In genomic region chr9:72193478-72193881, GRCh38 we compare ENCODE assay signal across 1 cellular context.
TF ChIP-seq lines count a peak whose summit lies in the region.

No MANE protein-coding gene starts in this region.

TF ChIP-seq in GM12878, 131 proteins besides CTCF, POLR2A, EP300 and RAD21 (continued from another document):
- TF ChIP-seq BMI1 (IDR thresholded peaks at IDR 0.05; ENCODE audit: borderline replicate concordance) (no peak), NR2F1 (conservative IDR thresholded peaks at IDR 0.05) (peak; percentile 42; the same call in 1 of the 2 replicates), ZNF217 (IDR thresholded peaks at IDR 0.05) (0 out of 2 replicates have a peak, but pooled peaks have one; percentile 22), IKZF1 (conservative IDR thresholded peaks at IDR 0.05) (peak; percentile 79), ETV6 (conservative IDR thresholded peaks at IDR 0.05 in 1 of 2, IDR thresholded peaks at IDR 0.05 in 1 of 2; ENCODE audit: borderline replicate concordance in 1 of 2, low read depth in 1 of 2) (no peak), BCL11A (IDR thresholded peaks at IDR 0.05; ENCODE audit: low read depth, low read length) (0 out of 2 replicates have a peak, but pooled peaks have one; percentile 26), MLLT1 (IDR thresholded peaks at IDR 0.05) (peak; percentile 51; the same call in 1 of the 2 replicates), EZH2 (IDR thresholded peaks at IDR 0.05; ENCODE audit: borderline replicate concordance, control insufficient read depth, low read depth, low read length) (no peak), NBN (IDR thresholded peaks at IDR 0.05) (peak; percentile 60; the same call in 1 of the 2 replicates), IKZF2 (IDR thresholded peaks at IDR 0.05) (peak; percentile 60 to 64; a peak in 2 of 4 replicates), MTA2 (IDR thresholded peaks at IDR 0.05; ENCODE audit: low read depth) (peak; percentile 64; the same call in 1 of the 2 replicates), SP1 (IDR thresholded peaks at IDR 0.05; ENCODE audit: low read depth, low read length) (no peak), SPI1 (IDR thresholded peaks at IDR 0.05; ENCODE audit: borderline replicate concordance, insufficient read depth, low read depth, low read length) (no peak), EGR1 (IDR thresholded peaks at IDR 0.05; ENCODE audit: borderline replicate concordance in 1 of 2, low read depth in 2 of 2, low read length in 2 of 2) (no peak), ESRRA (IDR thresholded peaks at IDR 0.05; ENCODE audit: low read length) (no peak), RBBP5 (conservative IDR thresholded peaks at IDR 0.05) (no peak), MYC (IDR thresholded peaks at IDR 0.05; ENCODE audit: insufficient read depth, insufficient read length, insufficient replicate concordance, low read length, severe bottlenecking) (no peak), E4F1 (IDR thresholded peaks at IDR 0.05; ENCODE audit: borderline replicate concordance, partially characterized antibody) (no peak), ZNF207 (IDR thresholded peaks at IDR 0.05; ENCODE audit: borderline replicate concordance) (no peak), GABPA (IDR thresholded peaks at IDR 0.05; ENCODE audit: low read depth) (no peak), PKNOX1 (IDR thresholded peaks at IDR 0.05) (peak; percentile 54), NFXL1 (IDR thresholded peaks at IDR 0.05; ENCODE audit: borderline replicate concordance) (no peak), POLR2AphosphoS2 (IDR thresholded peaks at IDR 0.05; ENCODE audit: low read depth, low read length) (no peak), SUPT20H (IDR thresholded peaks at IDR 0.05; ENCODE audit: borderline replicate concordance, control insufficient read depth, low read depth, low read length) (no peak), RUNX3 (IDR thresholded peaks at IDR 0.05; ENCODE audit: low read length) (no peak; the same call in none of the 2 replicates), JUND (IDR thresholded peaks at IDR 0.05; ENCODE audit: low read depth, low read length) (no peak), RAD51 (IDR thresholded peaks at IDR 0.05) (no peak; the same call in 1 of the 2 replicates), MTA3 (IDR thresholded peaks at IDR 0.05; ENCODE audit: borderline replicate concordance, low read length) (no peak), CBX5 (IDR thresholded peaks at IDR 0.05; ENCODE audit: low read depth) (no peak), IRF4 (IDR thresholded peaks at IDR 0.05; ENCODE audit: low read depth, low read length) (0 out of 2 replicates have a peak, but pooled peaks have one; percentile 24), DPF2 (IDR thresholded peaks at IDR 0.05) (peak; percentile 67), SMC3 (IDR thresholded peaks at IDR 0.05; ENCODE audit: borderline replicate concordance, low read length) (no peak), SIX5 (IDR thresholded peaks at IDR 0.05; ENCODE audit: low read depth, low read length, severe bottlenecking) (no peak), KAT2A (conservative IDR thresholded peaks at IDR 0.05; ENCODE audit: control insufficient read depth, low read depth, low read length) (no peak), BHLHE40 (IDR thresholded peaks at IDR 0.05; ENCODE audit: borderline replicate concordance in 1 of 2, low read depth in 2 of 2, low read length in 1 of 2) (0 out of 4 replicates have a peak, but pooled peaks of 1 of the 2 experiments have one; percentile 53)
